In genomic region chr1:26234644-26235384, GRCh38 we compare ENCODE assay signal across 1 cellular context.
TF ChIP-seq lines count a peak whose summit lies in the region.

No MANE protein-coding gene starts in this region.

TF ChIP-seq in GM23338, 12 proteins besides CTCF, POLR2A, EP300 and RAD21 (continued from another document):
- TF ChIP-seq, protein P1, sequence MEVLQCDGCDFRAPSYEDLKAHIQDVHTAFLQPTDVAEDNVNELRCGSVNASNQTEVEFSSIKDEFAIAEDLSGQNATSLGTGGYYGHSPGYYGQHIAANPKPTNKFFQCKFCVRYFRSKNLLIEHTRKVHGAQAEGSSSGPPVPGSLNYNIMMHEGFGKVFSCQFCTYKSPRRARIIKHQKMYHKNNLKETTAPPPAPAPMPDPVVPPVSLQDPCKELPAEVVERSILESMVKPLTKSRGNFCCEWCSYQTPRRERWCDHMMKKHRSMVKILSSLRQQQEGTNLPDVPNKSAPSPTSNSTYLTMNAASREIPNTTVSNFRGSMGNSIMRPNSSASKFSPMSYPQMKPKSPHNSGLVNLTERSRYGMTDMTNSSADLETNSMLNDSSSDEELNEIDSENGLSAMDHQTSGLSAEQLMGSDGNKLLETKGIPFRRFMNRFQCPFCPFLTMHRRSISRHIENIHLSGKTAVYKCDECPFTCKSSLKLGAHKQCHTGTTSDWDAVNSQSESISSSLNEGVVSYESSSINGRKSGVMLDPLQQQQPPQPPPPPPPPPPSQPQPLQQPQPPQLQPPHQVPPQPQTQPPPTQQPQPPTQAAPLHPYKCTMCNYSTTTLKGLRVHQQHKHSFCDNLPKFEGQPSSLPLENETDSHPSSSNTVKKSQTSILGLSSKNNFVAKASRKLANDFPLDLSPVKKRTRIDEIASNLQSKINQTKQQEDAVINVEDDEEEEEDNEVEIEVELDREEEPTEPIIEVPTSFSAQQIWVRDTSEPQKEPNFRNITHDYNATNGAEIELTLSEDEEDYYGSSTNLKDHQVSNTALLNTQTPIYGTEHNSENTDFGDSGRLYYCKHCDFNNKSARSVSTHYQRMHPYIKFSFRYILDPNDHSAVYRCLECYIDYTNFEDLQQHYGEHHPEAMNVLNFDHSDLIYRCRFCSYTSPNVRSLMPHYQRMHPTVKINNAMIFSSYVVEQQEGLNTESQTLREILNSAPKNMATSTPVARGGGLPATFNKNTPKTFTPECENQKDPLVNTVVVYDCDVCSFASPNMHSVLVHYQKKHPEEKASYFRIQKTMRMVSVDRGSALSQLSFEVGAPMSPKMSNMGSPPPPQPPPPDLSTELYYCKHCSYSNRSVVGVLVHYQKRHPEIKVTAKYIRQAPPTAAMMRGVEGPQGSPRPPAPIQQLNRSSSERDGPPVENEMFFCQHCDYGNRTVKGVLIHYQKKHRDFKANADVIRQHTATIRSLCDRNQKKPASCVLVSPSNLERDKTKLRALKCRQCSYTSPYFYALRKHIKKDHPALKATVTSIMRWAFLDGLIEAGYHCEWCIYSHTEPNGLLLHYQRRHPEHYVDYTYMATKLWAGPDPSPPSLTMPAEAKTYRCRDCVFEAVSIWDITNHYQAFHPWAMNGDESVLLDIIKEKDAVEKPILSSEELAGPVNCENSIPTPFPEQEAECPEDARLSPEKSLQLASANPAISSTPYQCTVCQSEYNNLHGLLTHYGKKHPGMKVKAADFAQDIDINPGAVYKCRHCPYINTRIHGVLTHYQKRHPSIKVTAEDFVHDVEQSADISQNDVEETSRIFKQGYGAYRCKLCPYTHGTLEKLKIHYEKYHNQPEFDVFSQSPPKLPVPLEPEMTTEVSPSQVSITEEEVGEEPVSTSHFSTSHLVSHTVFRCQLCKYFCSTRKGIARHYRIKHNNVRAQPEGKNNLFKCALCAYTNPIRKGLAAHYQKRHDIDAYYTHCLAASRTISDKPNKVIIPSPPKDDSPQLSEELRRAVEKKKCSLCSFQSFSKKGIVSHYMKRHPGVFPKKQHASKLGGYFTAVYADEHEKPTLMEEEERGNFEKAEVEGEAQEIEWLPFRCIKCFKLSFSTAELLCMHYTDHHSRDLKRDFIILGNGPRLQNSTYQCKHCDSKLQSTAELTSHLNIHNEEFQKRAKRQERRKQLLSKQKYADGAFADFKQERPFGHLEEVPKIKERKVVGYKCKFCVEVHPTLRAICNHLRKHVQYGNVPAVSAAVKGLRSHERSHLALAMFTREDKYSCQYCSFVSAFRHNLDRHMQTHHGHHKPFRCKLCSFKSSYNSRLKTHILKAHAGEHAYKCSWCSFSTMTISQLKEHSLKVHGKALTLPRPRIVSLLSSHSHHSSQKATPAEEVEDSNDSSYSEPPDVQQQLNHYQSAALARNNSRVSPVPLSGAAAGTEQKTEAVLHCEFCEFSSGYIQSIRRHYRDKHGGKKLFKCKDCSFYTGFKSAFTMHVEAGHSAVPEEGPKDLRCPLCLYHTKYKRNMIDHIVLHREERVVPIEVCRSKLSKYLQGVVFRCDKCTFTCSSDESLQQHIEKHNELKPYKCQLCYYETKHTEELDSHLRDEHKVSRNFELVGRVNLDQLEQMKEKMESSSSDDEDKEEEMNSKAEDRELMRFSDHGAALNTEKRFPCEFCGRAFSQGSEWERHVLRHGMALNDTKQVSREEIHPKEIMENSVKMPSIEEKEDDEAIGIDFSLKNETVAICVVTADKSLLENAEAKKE (CRISPR knock-in tag; IDR thresholded peaks at IDR 0.05) = no peak
- TF ChIP-seq, protein P2, sequence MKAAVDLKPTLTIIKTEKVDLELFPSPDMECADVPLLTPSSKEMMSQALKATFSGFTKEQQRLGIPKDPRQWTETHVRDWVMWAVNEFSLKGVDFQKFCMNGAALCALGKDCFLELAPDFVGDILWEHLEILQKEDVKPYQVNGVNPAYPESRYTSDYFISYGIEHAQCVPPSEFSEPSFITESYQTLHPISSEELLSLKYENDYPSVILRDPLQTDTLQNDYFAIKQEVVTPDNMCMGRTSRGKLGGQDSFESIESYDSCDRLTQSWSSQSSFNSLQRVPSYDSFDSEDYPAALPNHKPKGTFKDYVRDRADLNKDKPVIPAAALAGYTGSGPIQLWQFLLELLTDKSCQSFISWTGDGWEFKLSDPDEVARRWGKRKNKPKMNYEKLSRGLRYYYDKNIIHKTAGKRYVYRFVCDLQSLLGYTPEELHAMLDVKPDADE (IDR thresholded peaks at IDR 0.05) = no peak
TF ChIP-seq in GM23338: peak in this region for 0.
